ENCODE assay signal across 1 cellular context in genomic region chr4:73257995-73258667, GRCh38.
TF ChIP-seq lines count a peak whose summit lies in the region.

No MANE protein-coding gene starts in this region.

TF ChIP-seq in K562, 482 proteins besides CTCF, POLR2A, EP300 and RAD21 (continued from another document and continues in another):
- peak; percentile 44; the same call in 1 of the 2 replicates for TF ChIP-seq RREB1 (CRISPR knock-in tag; IDR thresholded peaks at IDR 0.05)
- no peak; the same call in 1 of the 2 replicates for TF ChIP-seq STAG1 (CRISPR knock-in tag; IDR thresholded peaks at IDR 0.05; ENCODE audit: borderline replicate concordance)
- TF ChIP-seq ZNF134 (CRISPR knock-in tag; conservative IDR thresholded peaks at IDR 0.05), result no peak
- peak; percentile 10; the same call in 1 of the 2 replicates for TF ChIP-seq FOXP1 (CRISPR knock-in tag; IDR thresholded peaks at IDR 0.05)
- peak; percentile 52; the same call in 1 of the 2 replicates for TF ChIP-seq MGA (IDR thresholded peaks at IDR 0.05)
- TF ChIP-seq RBM34 (IDR thresholded peaks at IDR 0.05; ENCODE audit: borderline replicate concordance, insufficient read depth, low read length), result no peak
- no peak for TF ChIP-seq PHB (CRISPR knock-in tag; IDR thresholded peaks at IDR 0.05)
- peak; percentile 40 for TF ChIP-seq HCFC1 (IDR thresholded peaks at IDR 0.05; ENCODE audit: low read depth, low read length)
- TF ChIP-seq ELF2 (CRISPR knock-in tag; IDR thresholded peaks at IDR 0.05), result no peak
- 0 out of 2 replicates have a peak, but pooled peaks have one; percentile 55 for TF ChIP-seq HMGXB4 (CRISPR knock-in tag; IDR thresholded peaks at IDR 0.05)
- TF ChIP-seq MTA1 (IDR thresholded peaks at IDR 0.05; ENCODE audit: borderline replicate concordance), result 0 out of 2 replicates have a peak, but pooled peaks have one; percentile 23
- TF ChIP-seq CREB3 (tag; conservative IDR thresholded peaks at IDR 0.05; ENCODE audit: low read depth), result no peak
- peak; percentile 22; the same call in 1 of the 2 replicates for TF ChIP-seq TAF7 (tag; IDR thresholded peaks at IDR 0.05)
- TF ChIP-seq FIP1L1 (IDR thresholded peaks at IDR 0.05; ENCODE audit: low read depth, low read length, poor library complexity, severe bottlenecking), result peak; percentile 63
- peak; percentile 10 for TF ChIP-seq PHF20 (IDR thresholded peaks at IDR 0.05; ENCODE audit: partially characterized antibody)
- 0 out of 2 replicates have a peak, but pooled peaks have one; percentile 33 for TF ChIP-seq CREB1 (IDR thresholded peaks at IDR 0.05)
- TF ChIP-seq CREB1 (CRISPR knock-in tag; IDR thresholded peaks at IDR 0.05), result no peak
- TF ChIP-seq KAT2B (IDR thresholded peaks at IDR 0.05; ENCODE audit: low read depth, low read length), result peak; percentile 92
- TF ChIP-seq NEUROD1 (IDR thresholded peaks at IDR 0.05; ENCODE audit: borderline replicate concordance, low read depth, low read length, partially characterized antibody), result no peak
- TF ChIP-seq ZFP1 (CRISPR knock-in tag; IDR thresholded peaks at IDR 0.05), result no peak
- no peak for TF ChIP-seq CEBPB (tag; IDR thresholded peaks at IDR 0.05)
- TF ChIP-seq MLLT1 (IDR thresholded peaks at IDR 0.05), result peak; percentile 35 to 41; a peak in 1 of 4 replicates
- peak; percentile 48; the same call in 1 of the 2 replicates for TF ChIP-seq ZNF740 (CRISPR knock-in tag; IDR thresholded peaks at IDR 0.05)
- peak in 1 of 2 experiments; percentile 44; a peak in 2 of 4 replicates for TF ChIP-seq ZNF740 (tag; IDR thresholded peaks at IDR 0.05)
- peak; percentile 24; the same call in 1 of the 2 replicates for TF ChIP-seq ZNF431 (CRISPR knock-in tag; IDR thresholded peaks at IDR 0.05)
- peak in 1 of 2 experiments; percentile 42; a peak in 1 of 4 replicates for TF ChIP-seq KDM1A (IDR thresholded peaks at IDR 0.05)
